In the genomic region with DNA sequence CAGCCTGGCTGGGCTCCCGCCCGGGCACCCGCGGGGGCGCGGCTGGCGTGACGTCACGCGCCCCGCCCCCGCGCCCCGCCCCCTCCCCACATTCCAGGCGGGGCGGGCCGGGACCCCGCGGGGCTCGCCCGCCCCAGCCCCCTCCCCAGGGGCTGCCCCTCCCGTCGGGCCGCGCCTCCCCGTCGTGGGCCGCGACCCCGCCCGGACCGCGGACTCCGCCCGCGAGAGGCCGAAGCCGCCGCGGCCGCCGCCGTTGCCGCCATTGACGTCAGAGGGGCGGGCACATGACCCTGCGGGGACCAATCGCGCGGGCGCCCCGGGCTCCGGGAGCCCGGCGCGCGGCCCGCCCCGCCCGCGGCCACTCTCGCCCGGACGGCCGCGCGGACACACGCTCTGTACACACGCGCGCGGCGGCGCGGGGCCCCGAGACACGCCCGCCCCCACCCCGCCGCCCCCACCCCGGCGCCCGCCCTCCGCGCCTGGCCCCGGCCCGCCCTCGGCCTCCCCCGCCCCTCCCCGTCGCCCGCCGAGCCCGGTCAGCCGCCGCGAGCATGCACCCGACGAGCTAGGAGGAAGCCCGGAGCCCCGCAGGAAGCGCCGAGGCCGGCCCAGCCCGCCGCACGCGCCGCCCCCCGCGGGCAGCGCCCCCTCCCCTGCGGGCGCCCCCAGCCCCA, we compare ENCODE assay signal across 7 cellular contexts. TPM values are rescaled to one million over a fixed set of nuclear protein-coding genes. Genes with fewer than 3 reads are reported as not detected.
DNase-seq lines count a peak whose midpoint lies in the region; ATAC-seq, FAIRE-seq and TF ChIP-seq lines count a peak whose summit lies in the region.

TSS of gene CMIP (plus strand) at position 361 of the 674 bp plus-strand sequence.

- TF ChIP-seq CTCF in WERI-Rb-1 (IDR thresholded peaks at IDR 0.05; ENCODE audit: low read depth, low read length) = no peak
- TF ChIP-seq CTCF in breast epithelium (IDR thresholded peaks at IDR 0.05) = no peak

- H3K9ac ChIP-seq in iPS-20b (ENCODE audit: low read depth, low read length) = peak within 1 kb of the TSS; percentile 92; the same call in 1 of the 2 replicates

- peak; percentile 65 for ATAC-seq in HG02571 (IDR thresholded peaks at IDR 0.05; ENCODE audit: unreplicated experiment)

- H3K27me3 ChIP-seq in WERI-Rb-1 (ENCODE audit: insufficient read depth, low read depth, severe bottlenecking) = no peaks in the 10 kb centered on the region
- H3K27me3 ChIP-seq in breast epithelium = no peaks in the 10 kb centered on the region
- peaks cover 24% of the 10 kb centered on the region for H3K27me3 ChIP-seq in iPS-20b (ENCODE audit: insufficient read depth, low read length)
- H3K27me3 ChIP-seq in small intestine (ENCODE audit: control insufficient read depth in 2 of 2, insufficient read depth in 2 of 2, low read length in 2 of 2) = no peaks in the 10 kb centered on the region

- no peak for FAIRE-seq in small intestine (lab: Jason Lieb, UNC)

- peaks cover 0 to 3% of the 10 kb centered on the region in 2 donors for H3K4me1 ChIP-seq in breast epithelium
- peaks cover 22% of the 10 kb centered on the region for H3K4me1 ChIP-seq in iPS-20b (ENCODE audit: insufficient read depth, low read length)
- H3K4me1 ChIP-seq in small intestine (ENCODE audit: control insufficient read depth in 2 of 2, insufficient read depth in 1 of 2, low read depth in 1 of 2, low read length in 1 of 2) = peaks cover 2 to 9% of the 10 kb centered on the region in 2 donors

- 1 to 2% (median 1%) methylated on average over 19 to 114 of the region's 114 CpGs for WGBS in small intestine, 3 donors

- no peaks in the 10 kb centered on the region for H3K9me3 ChIP-seq in WERI-Rb-1 (ENCODE audit: severe bottlenecking)
- no peaks in the 10 kb centered on the region for H3K9me3 ChIP-seq in breast epithelium
- no peaks in the 10 kb centered on the region for H3K9me3 ChIP-seq in iPS-20b (ENCODE audit: insufficient read depth, low read depth, low read length)
- no peaks in the 10 kb centered on the region for H3K9me3 ChIP-seq in small intestine (ENCODE audit: control insufficient read depth, low read depth)

- H3K36me3 ChIP-seq in WERI-Rb-1 (no peaks in the 10 kb centered on the region), breast epithelium (no peaks in the 10 kb centered on the region), iPS-20b (ENCODE audit: insufficient read depth, low read depth, low read length) (no peaks in the 10 kb centered on the region), small intestine (ENCODE audit: control insufficient read depth in 2 of 2, insufficient read depth in 2 of 2, low read length in 2 of 2) (no peaks in the 10 kb centered on the region)

- intact Hi-C loops in breast epithelium (cut with DNase I; ENCODE audit: low total_unique reads) = no loop called here

- DNase-seq in NCI-H1105 treated with DMSO at 0.1 percent for 48 hours (lab: John Stamatoyannopoulos, UW) = peak; percentile 42
- peak; percentile 51 for DNase-seq in WERI-Rb-1
- peak; percentile 66 to 79 for DNase-seq in breast epithelium (ENCODE audit: low spot score in 2 of 2)
- peak; percentile 85 for DNase-seq in small intestine

- H3K27ac ChIP-seq in WERI-Rb-1 (no peak within 1 kb of the TSS), breast epithelium (peak within 1 kb of the TSS; percentile 93 to 95), iPS-20b (ENCODE audit: low read length) (peak within 1 kb of the TSS; percentile 58), small intestine (ENCODE audit: low read depth in 1 of 2, low read length in 1 of 2) (peak within 1 kb of the TSS; percentile 94 to 100)

- H3K4me3 ChIP-seq in WERI-Rb-1 (ENCODE audit: low read depth, low read length) = peak within 1 kb of the TSS; percentile 51
- H3K4me3 ChIP-seq in breast epithelium = peak within 1 kb of the TSS; percentile 86 to 95 (median 87)
- peak within 1 kb of the TSS; percentile 89 for H3K4me3 ChIP-seq in iPS-20b (ENCODE audit: low read length)
- H3K4me3 ChIP-seq in small intestine (ENCODE audit: low read depth in 1 of 2, low read length in 2 of 2) = peak within 1 kb of the TSS; percentile 82 to 97

- TF ChIP-seq POLR2A in GM15510 (IDR thresholded peaks at IDR 0.05; ENCODE audit: borderline replicate concordance, extremely low read depth, insufficient read length) = peak; percentile 37
- TF ChIP-seq POLR2A in breast epithelium (IDR thresholded peaks at IDR 0.05) = no peak

RNA-seq across cellular contexts. Expression of gene CMIP, which starts in this region (rescaled TPM):
- total RNA-seq in breast epithelium = 10 to 100 TPM; 14.9 to 23.9 (median 17.6) TPM
- polyA plus RNA-seq in small intestine = 10 to 100 TPM; 43.8 to 74.7 (median 43.9) TPM
